Comparison of ENCODE assay signal across 1 cellular context in genomic region chr4:41638203-41638602, GRCh38.
TF ChIP-seq lines count a peak whose summit lies in the region.

No MANE protein-coding gene starts in this region.

TF ChIP-seq in GM23338, 12 proteins besides CTCF, POLR2A, EP300 and RAD21:
- TF ChIP-seq ZNF462 (CRISPR knock-in tag; IDR thresholded peaks at IDR 0.05) (no peak), CREB1 (CRISPR knock-in tag; IDR thresholded peaks at IDR 0.05; ENCODE audit: low read depth) (no peak), EZH2phosphoT487 (IDR thresholded peaks at IDR 0.05; ENCODE audit: unreplicated experiment) (no peak), EZH2 (IDR thresholded peaks at IDR 0.05; ENCODE audit: low read depth, unreplicated experiment) (no peak), ZNF331 (CRISPR knock-in tag; IDR thresholded peaks at IDR 0.05; ENCODE audit: low read depth) (no peak), ETS1 (IDR thresholded peaks at IDR 0.05) (no peak), JUNB (IDR thresholded peaks at IDR 0.05; ENCODE audit: unreplicated experiment) (no peak), POLR2AphosphoS5 (IDR thresholded peaks at IDR 0.05; ENCODE audit: low read depth) (no peak), STAT1 (IDR thresholded peaks at IDR 0.05; ENCODE audit: unreplicated experiment) (no peak), REST (IDR thresholded peaks at IDR 0.05; ENCODE audit: unreplicated experiment) (no peak), ZNF114 (CRISPR knock-in tag; IDR thresholded peaks at IDR 0.05) (no peak), NANOG (IDR thresholded peaks at IDR 0.05; ENCODE audit: borderline replicate concordance) (no peak)
TF ChIP-seq in GM23338: peak in this region for 0.
